In the genomic region with DNA sequence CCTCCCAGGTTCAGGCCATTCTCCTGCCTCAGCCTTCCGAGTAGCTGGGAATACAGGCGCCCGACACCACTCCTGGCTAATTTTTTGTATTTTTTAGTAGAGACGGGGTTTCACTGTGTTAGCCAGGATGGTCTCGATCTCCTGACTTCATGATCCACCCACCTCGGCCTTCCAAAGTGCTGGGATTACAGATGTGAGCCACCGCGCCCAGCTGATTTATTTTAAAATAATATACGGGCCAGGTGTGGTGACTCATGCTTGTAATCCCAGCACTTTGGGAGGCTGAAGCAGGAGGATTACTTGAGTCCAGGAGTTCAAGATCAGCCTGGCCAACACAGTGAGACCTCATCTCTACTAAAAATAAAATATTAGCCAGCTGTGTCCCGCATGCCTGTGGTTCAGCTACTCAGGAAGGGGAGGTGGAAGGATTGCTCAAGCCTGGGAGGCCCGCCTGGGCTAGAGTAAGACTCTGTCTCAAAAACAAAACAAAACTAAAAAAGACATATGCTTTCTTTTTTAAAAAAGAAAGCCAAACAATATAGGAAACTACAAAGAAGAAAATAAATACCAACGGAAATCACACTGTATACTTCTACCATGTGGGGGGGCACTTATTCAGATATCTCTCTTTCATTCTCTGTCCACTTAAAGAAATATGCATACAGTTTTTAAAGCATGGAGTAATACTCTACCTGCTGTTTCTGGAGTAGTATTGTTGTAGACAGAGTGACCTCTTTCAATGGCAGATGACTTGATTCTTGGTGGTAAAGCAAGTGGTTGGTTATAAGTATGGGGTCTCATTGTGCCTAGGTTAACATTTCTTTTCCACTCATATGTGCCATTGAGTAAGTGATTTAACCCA, we compare ENCODE assay signal across 10 cellular contexts. TPM values are rescaled to one million over a fixed set of nuclear protein-coding genes. Genes with fewer than 3 reads are reported as not detected.
DNase-seq lines count a peak whose midpoint lies in the region; ATAC-seq and TF ChIP-seq lines count a peak whose summit lies in the region.
"Had no signal": no experiment of that assay in that cellular context is flagged by ENCODE, and none has a peak within 500 bp of the region (broad histone marks: within the 10 kb centered on the region; RNA-seq: fewer than 3 reads in every experiment).

No MANE protein-coding gene starts in this region.

- ATAC-seq in HG02885 (IDR thresholded peaks at IDR 0.05; ENCODE audit: poor library complexity, unreplicated experiment) (no peak), GM19035 (IDR thresholded peaks at IDR 0.05; ENCODE audit: unreplicated experiment) (no peak)

- TF ChIP-seq CTCF in GM10248 (IDR thresholded peaks at IDR 0.05; ENCODE audit: control extremely low read depth, extremely low read depth, low read depth, missing control alignments) (no peak), astrocyte of the spinal cord (IDR thresholded peaks at IDR 0.05; ENCODE audit: low read depth, low read length) (no peak), osteocyte (IDR thresholded peaks at IDR 0.05) (no peak)

- CTCF ChIA-PET in GM10248 (lab: Yijun Ruan, JAX) = interaction anchor here (0.9 to 2.9 kb wide), 14 partner anchors 8 to 260 kb away, joined by 3 to 25 read pairs (median 5); no protein-coding TSS in a partner anchor

- in situ Hi-C loops in astrocyte of the spinal cord (cut with HindIII; ENCODE audit: low sequenced_read_pairs) = no loop called here

- H3K4me3 Mint-ChIP-seq in osteocyte (ENCODE audit: unreplicated experiment) = peak overlapping the region; percentile 46

- no peaks in the 10 kb centered on the region for H3K27me3 Mint-ChIP-seq in osteocyte (ENCODE audit: unreplicated experiment)

- H3K36me3 Mint-ChIP-seq in osteocyte (ENCODE audit: unreplicated experiment) = no peaks in the 10 kb centered on the region

- H3K4me1 Mint-ChIP-seq in osteocyte (ENCODE audit: unreplicated experiment) = peaks cover 4% of the 10 kb centered on the region

- DNase-seq in GM10248 (ENCODE audit: extremely low spot score) (peak; percentile 23), LHCN-M2 (ENCODE audit: low read depth) (peak; percentile 76), astrocyte of the spinal cord (ENCODE audit: low read depth, low spot score) (peak; percentile 77), osteocyte (ENCODE audit: extremely low spot score, unreplicated experiment) (no peak), NCI-H1930 (lab: John Stamatoyannopoulos, UW) (no peak), NCI-H82 (lab: John Stamatoyannopoulos, UW) (no peak)
- DNase-seq: activated naive CD4-positive, alpha-beta T cell treated with Interleukin-2 at 50 U/mL for 16 hours; NCI-H446 treated with DMSO at 0.1 percent for 48 hours had no signal

- no peak overlapping the region for H3K4me3 ChIP-seq in astrocyte of the spinal cord (ENCODE audit: low read depth, low read length)

- H3K9me3 Mint-ChIP-seq in osteocyte (ENCODE audit: unreplicated experiment) = no peaks in the 10 kb centered on the region

- POLR2A ChIA-PET in GM10248 (lab: Yijun Ruan, JAX) = no interaction called here

- peak overlapping the region; percentile 84 for H3K27ac Mint-ChIP-seq in osteocyte (ENCODE audit: unreplicated experiment)

RNA-seq across cellular contexts. Expression of a gene that starts 0.9 kb away (rescaled TPM):
- total RNA-seq in LHCN-M2 (2014; rRNA removed) = 11.1 and 11.3 TPM in 2 replicates
- polyA plus RNA-seq in LHCN-M2 (2012) = 3.7 TPM
- 21.4 and 22.5 TPM in 2 replicates for total RNA-seq in osteocyte

RNA-seq across cellular contexts. Expression of a gene that starts 57.7 kb away (rescaled TPM):
- total RNA-seq in LHCN-M2 (2014; rRNA removed) = 27.5 and 32.2 TPM in 2 replicates
- 17.2 TPM for polyA plus RNA-seq in LHCN-M2 (2012)
- total RNA-seq in osteocyte = 53.0 and 66.1 TPM in 2 replicates

Comparison
In these comparisons a context has a peak if more than half of its experiments do, and no peak if none do; other contexts are left out.
1. DNase-seq: peak in GM10248 (single experiment), LHCN-M2 (single experiment) and astrocyte of the spinal cord (single experiment); none in osteocyte (single experiment), NCI-H1930 (0 of 2) and NCI-H82 (single experiment).